In the genomic region with DNA sequence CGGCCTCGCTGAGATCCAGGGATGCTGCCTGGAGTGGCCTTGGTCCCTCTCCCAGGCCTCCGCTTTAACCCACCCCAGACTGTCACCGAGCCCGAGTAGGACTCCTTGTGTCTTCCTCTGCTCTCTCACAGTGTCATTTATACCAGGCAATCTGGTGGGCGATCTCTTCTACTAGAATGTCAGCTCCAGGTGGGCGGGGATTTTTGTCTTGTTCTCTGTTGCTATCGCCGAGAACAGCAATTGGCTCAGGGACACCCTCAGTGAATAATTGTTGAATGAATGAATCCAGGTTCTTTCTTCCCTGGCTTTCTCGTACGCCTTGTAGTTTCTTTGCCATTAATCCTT, we compare ENCODE assay signal across 8 cellular contexts. TPM values are rescaled to one million over a fixed set of nuclear protein-coding genes. Genes with fewer than 3 reads are reported as not detected.
DNase-seq lines count a peak whose midpoint lies in the region; ATAC-seq and TF ChIP-seq lines count a peak whose summit lies in the region.

No MANE protein-coding gene starts in this region.

- H3K27me3 ChIP-seq in liver (ENCODE audit: control insufficient read depth in 4 of 4, insufficient read depth in 4 of 4, low read length in 3 of 4), result no peaks in the 10 kb centered on the region

- 2% methylated on average over 11 of the region's 11 CpGs for WGBS in liver

- H3K4me3 ChIP-seq in astrocyte of the cerebellum (ENCODE audit: low read depth, low read length), result peak overlapping the region; percentile 95
- peak overlapping the region; percentile 65 to 99 (median 98) for H3K4me3 ChIP-seq in liver (ENCODE audit: low read depth in 1 of 3, low read length in 3 of 3)

- peaks cover 12 to 42% (median 30%) of the 10 kb centered on the region in 4 donors for H3K36me3 ChIP-seq in liver (ENCODE audit: control insufficient read depth in 4 of 4, insufficient read depth in 3 of 4, low read depth in 1 of 4, low read length in 3 of 4)

- TF ChIP-seq CTCF in C4-2B (conservative IDR thresholded peaks at IDR 0.05) (no peak), astrocyte of the cerebellum (IDR thresholded peaks at IDR 0.05; ENCODE audit: low read depth, low read length, missing control alignments) (no peak), liver (IDR thresholded peaks at IDR 0.05; ENCODE audit: low read depth, low read length, missing input control) (no peak), GM13977 (IDR thresholded peaks at IDR 0.05; ENCODE audit: extremely low read depth, insufficient read depth, missing control alignments) (no peak)

- H3K27ac ChIP-seq in C4-2B (peak overlapping the region; percentile 83), liver (ENCODE audit: low read depth in 1 of 2, low read length in 2 of 2) (peak overlapping the region; percentile 78 to 88)

- DNase-seq in NAMALWA (ENCODE audit: low spot score) (peak; percentile 71), astrocyte of the cerebellum (ENCODE audit: low read depth) (no peak), GM13977 (ENCODE audit: low spot score) (no peak), 8988T (no peak)
- peak; percentile 15 for DNase-seq in stimulated activated CD8-positive, alpha-beta memory T cell treated with anti-CD3 and anti-CD28 coated beads, Interleukin-4, amount 100 ng/mL, for 24 hours (ENCODE audit: low read depth)

- in situ Hi-C loops in astrocyte of the cerebellum (cut with HindIII; ENCODE audit: low sequenced_read_pairs) (no loop called here), GM13977 (cut with MboI; ENCODE audit: low pct_unique_long_range_greater_than_20kb, low sequenced_read_pairs, unreplicated experiment) (no loop called here)

- peaks cover 0 to 38% (median 29%) of the 10 kb centered on the region in 4 donors for H3K4me1 ChIP-seq in liver (ENCODE audit: control insufficient read depth in 4 of 4, insufficient read depth in 4 of 4, low read length in 3 of 4)

- no peaks in the 10 kb centered on the region for H3K9me3 ChIP-seq in liver (ENCODE audit: control insufficient read depth in 4 of 4, low read length in 3 of 4)

- H3K9ac ChIP-seq in liver (ENCODE audit: low read depth in 1 of 2, low read length in 2 of 2), result peak overlapping the region; percentile 94

- ATAC-seq in HG03342 (IDR thresholded peaks at IDR 0.05; ENCODE audit: unreplicated experiment), result no peak

- TF ChIP-seq RAD21 in liver (IDR thresholded peaks at IDR 0.05), result no peak

TF ChIP-seq in liver, 16 proteins besides CTCF, POLR2A, EP300 and RAD21:
- TF ChIP-seq FOXA1 (IDR thresholded peaks at IDR 0.05) (no peak), HNF4A (conservative IDR thresholded peaks at IDR 0.05) (no peak), EGR1 (IDR thresholded peaks at IDR 0.05; ENCODE audit: low read depth in 2 of 2) (no peak), GABPA (IDR thresholded peaks at IDR 0.05 in 1 of 2, conservative IDR thresholded peaks at IDR 0.05 in 1 of 2) (no peak), REST (IDR thresholded peaks at IDR 0.05) (no peak), HNF4G (IDR thresholded peaks at IDR 0.05) (no peak), SP1 (IDR thresholded peaks at IDR 0.05) (no peak), NR2F2 (IDR thresholded peaks at IDR 0.05) (no peak), TAF1 (conservative IDR thresholded peaks at IDR 0.05) (no peak), FOXA2 (IDR thresholded peaks at IDR 0.05) (no peak), RXRA (IDR thresholded peaks at IDR 0.05) (no peak), JUND (IDR thresholded peaks at IDR 0.05) (no peak), YY1 (IDR thresholded peaks at IDR 0.05) (no peak)
- TF ChIP-seq, protein P1, sequence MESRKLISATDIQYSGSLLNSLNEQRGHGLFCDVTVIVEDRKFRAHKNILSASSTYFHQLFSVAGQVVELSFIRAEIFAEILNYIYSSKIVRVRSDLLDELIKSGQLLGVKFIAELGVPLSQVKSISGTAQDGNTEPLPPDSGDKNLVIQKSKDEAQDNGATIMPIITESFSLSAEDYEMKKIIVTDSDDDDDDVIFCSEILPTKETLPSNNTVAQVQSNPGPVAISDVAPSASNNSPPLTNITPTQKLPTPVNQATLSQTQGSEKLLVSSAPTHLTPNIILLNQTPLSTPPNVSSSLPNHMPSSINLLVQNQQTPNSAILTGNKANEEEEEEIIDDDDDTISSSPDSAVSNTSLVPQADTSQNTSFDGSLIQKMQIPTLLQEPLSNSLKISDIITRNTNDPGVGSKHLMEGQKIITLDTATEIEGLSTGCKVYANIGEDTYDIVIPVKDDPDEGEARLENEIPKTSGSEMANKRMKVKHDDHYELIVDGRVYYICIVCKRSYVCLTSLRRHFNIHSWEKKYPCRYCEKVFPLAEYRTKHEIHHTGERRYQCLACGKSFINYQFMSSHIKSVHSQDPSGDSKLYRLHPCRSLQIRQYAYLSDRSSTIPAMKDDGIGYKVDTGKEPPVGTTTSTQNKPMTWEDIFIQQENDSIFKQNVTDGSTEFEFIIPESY (IDR thresholded peaks at IDR 0.05), result no peak
- TF ChIP-seq, protein P2, sequence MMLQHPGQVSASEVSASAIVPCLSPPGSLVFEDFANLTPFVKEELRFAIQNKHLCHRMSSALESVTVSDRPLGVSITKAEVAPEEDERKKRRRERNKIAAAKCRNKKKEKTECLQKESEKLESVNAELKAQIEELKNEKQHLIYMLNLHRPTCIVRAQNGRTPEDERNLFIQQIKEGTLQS (IDR thresholded peaks at IDR 0.05), result no peak
- TF ChIP-seq, protein P3, sequence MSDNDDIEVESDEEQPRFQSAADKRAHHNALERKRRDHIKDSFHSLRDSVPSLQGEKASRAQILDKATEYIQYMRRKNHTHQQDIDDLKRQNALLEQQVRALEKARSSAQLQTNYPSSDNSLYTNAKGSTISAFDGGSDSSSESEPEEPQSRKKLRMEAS (IDR thresholded peaks at IDR 0.05), result no peak

RNA-seq across cellular contexts. Expression of gene DHX38, which starts 0.6 kb away (rescaled TPM):
- total RNA-seq in liver, result 10 to 100 TPM; 27.5 to 40.9 TPM
- polyA plus RNA-seq in liver, result 10 to 100 TPM; 13.9 to 17.9 TPM

RNA-seq across cellular contexts. Expression of gene TXNL4B, which starts 0.8 kb away (rescaled TPM):
- total RNA-seq in liver, result 10 to 100 TPM in 1 of 2 donors, 1 to 10 TPM in 1; 5.0 to 11.6 TPM
- polyA plus RNA-seq in liver, result 1 to 10 TPM; 6.6 to 8.4 TPM

RNA-seq across cellular contexts. Expression of gene HPR, which starts 31.2 kb away (rescaled TPM):
- total RNA-seq in liver, result 100 to 1,000 TPM in 1 of 2 donors, 10 to 100 TPM in 1; 94.5 to 129 TPM
- 1,000 to 10,000 TPM in 1 of 2 donors, 100 to 1,000 TPM in 1; 201 to 1,958 TPM for polyA plus RNA-seq in liver

RNA-seq across cellular contexts. Expression of gene HP, which starts 39.9 kb away (rescaled TPM):
- total RNA-seq in liver, result over 10,000 TPM; 13,922 to 117,679 TPM
- polyA plus RNA-seq in liver, result over 10,000 TPM; 42,039 to 64,932 TPM

Comparison
In these comparisons a context has a peak if more than half of its experiments do, and no peak if none do; other contexts are left out.
1. DNase-seq: peak in NAMALWA (single experiment) and stimulated activated CD8-positive, alpha-beta memory T cell treated with anti-CD3 and anti-CD28 coated beads, Interleukin-4, amount 100 ng/mL, for 24 hours (single experiment); none in astrocyte of the cerebellum (single experiment), GM13977 (single experiment) and 8988T (single experiment).